20 cellular contexts compared by ENCODE assay signal in genomic region chr4:184942447-184943425, GRCh38.
"Had no signal": no experiment of that assay in that cellular context is flagged by ENCODE, and none has a peak within 500 bp of the region (broad histone marks: within the 10 kb centered on the region; RNA-seq: fewer than 3 reads in every experiment).

No MANE protein-coding gene starts in this region.

- H3K9me3 Mint-ChIP-seq: activated B cell treated with CpG ODN at 0.5 μM for 24 hours; activated CD4-positive, alpha-beta memory T cell treated with anti-CD3 and anti-CD28 coated beads, Interleukin-2, amount 10 ng/mL, durations not matched to agents 7 days and 5 days; activated naive CD4-positive, alpha-beta T cell treated with anti-CD3 and anti-CD28 coated beads for 36 hours; activated T-cell treated with anti-CD3 and anti-CD28 coated beads, Interleukin-2, amount 50 U/mL, for 24 hours; central memory CD8-positive, alpha-beta T cell; natural killer cell treated with Interleukin-12 subunit alpha and Interleukin-12 subunit beta and Interleukin-15 and Interleukin-18, amount 100 ng/mL, for 72 hours; T-helper 2 cell treated with Interferon-gamma antibody and Interleukin-4, amounts not matched to agents 5 μg/mL and 100 μg/mL, for 36 hours had no signal

- H3K36me3 Mint-ChIP-seq: brain; natural killer cell treated with Interleukin-12 subunit alpha and Interleukin-12 subunit beta and Interleukin-15 and Interleukin-18, amount 100 ng/mL, for 72 hours had no signal

- ATAC-seq: left lobe of liver; natural killer cell treated with Interleukin-12 subunit alpha and Interleukin-12 subunit beta and Interleukin-15 and Interleukin-18, amount 100 ng/mL, for 72 hours; stimulated activated naive CD8-positive, alpha-beta T cell treated with anti-CD3 and anti-CD28 coated beads, Interleukin-15, Interleukin-2, amounts not matched to agents 100 U/mL and 50 U/mL, for 24 hours had no signal

- DNase-seq: activated B cell treated with CpG ODN at 0.5 μM for 24 hours; activated CD4-positive, alpha-beta memory T cell treated with anti-CD3 and anti-CD28 coated beads, Interleukin-2, amount 10 ng/mL, durations not matched to agents 7 days and 5 days; activated CD4-positive, alpha-beta T cell treated with anti-CD3 and anti-CD28 coated beads for 4 hours; activated naive CD4-positive, alpha-beta T cell treated with anti-CD3 and anti-CD28 coated beads for 36 hours; activated T-cell treated with anti-CD3 and anti-CD28 coated beads, Interleukin-2, amount 50 U/mL, for 24 hours; anterior cingulate cortex; effector CD4-positive, alpha-beta T cell; posterior cingulate gyrus; stimulated activated naive CD8-positive, alpha-beta T cell treated with anti-CD3 and anti-CD28 coated beads, Interleukin-15, Interleukin-2, amounts not matched to agents 100 U/mL and 50 U/mL, for 24 hours; substantia nigra; tibial artery had no signal

- H3K9me3 ChIP-seq: tibial artery had no signal

- H3K27me3 ChIP-seq: tibial artery had no signal

- FAIRE-seq: islet of Langerhans, urothelium cell line had no signal

- H3K4me3 Mint-ChIP-seq: activated B cell treated with CpG ODN at 0.5 μM for 24 hours; activated CD4-positive, alpha-beta memory T cell treated with anti-CD3 and anti-CD28 coated beads, Interleukin-2, amount 10 ng/mL, durations not matched to agents 7 days and 5 days; activated naive CD4-positive, alpha-beta T cell treated with anti-CD3 and anti-CD28 coated beads for 36 hours; activated T-cell treated with anti-CD3 and anti-CD28 coated beads, Interleukin-2, amount 50 U/mL, for 24 hours; central memory CD8-positive, alpha-beta T cell; mesothelial cell of epicardium; natural killer cell treated with Interleukin-12 subunit alpha and Interleukin-12 subunit beta and Interleukin-15 and Interleukin-18, amount 100 ng/mL, for 72 hours; T-helper 2 cell treated with Interferon-gamma antibody and Interleukin-4, amounts not matched to agents 5 μg/mL and 100 μg/mL, for 36 hours had no signal

- H3K4me3 ChIP-seq: skin epidermis, tibial artery had no signal

- H3K27ac Mint-ChIP-seq: activated B cell treated with CpG ODN at 0.5 μM for 24 hours; activated CD4-positive, alpha-beta memory T cell treated with anti-CD3 and anti-CD28 coated beads, Interleukin-2, amount 10 ng/mL, durations not matched to agents 7 days and 5 days; activated naive CD4-positive, alpha-beta T cell treated with anti-CD3 and anti-CD28 coated beads for 36 hours; activated T-cell treated with anti-CD3 and anti-CD28 coated beads, Interleukin-2, amount 50 U/mL, for 24 hours; mesothelial cell of epicardium; natural killer cell treated with Interleukin-12 subunit alpha and Interleukin-12 subunit beta and Interleukin-15 and Interleukin-18, amount 100 ng/mL, for 72 hours; T-helper 2 cell treated with Interferon-gamma antibody and Interleukin-4, amounts not matched to agents 5 μg/mL and 100 μg/mL, for 36 hours had no signal

- H3K27ac ChIP-seq: skin epidermis, tibial artery had no signal

- H3K4me1 Mint-ChIP-seq: activated B cell treated with CpG ODN at 0.5 μM for 24 hours; activated CD4-positive, alpha-beta memory T cell treated with anti-CD3 and anti-CD28 coated beads, Interleukin-2, amount 10 ng/mL, durations not matched to agents 7 days and 5 days; central memory CD8-positive, alpha-beta T cell had no signal

- H3K36me3 ChIP-seq: tibial artery had no signal
